In genomic region chr20:24948939-24949679, GRCh38 we compare ENCODE assay signal across 8 cellular contexts. TPM values are rescaled to one million over a fixed set of nuclear protein-coding genes. Genes with fewer than 3 reads are reported as not detected.
A peak's percentile ranks its signal among the peaks of the same experiment; 100 is the strongest.
DNase-seq lines count a peak whose midpoint lies in the region; ATAC-seq, FAIRE-seq and TF ChIP-seq lines count a peak whose summit lies in the region.

A gene with protein sequence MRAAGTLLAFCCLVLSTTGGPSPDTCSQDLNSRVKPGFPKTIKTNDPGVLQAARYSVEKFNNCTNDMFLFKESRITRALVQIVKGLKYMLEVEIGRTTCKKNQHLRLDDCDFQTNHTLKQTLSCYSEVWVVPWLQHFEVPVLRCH (plus strand): TSS chr20:24949269. CDS start chr20:24949506, 237 bp downstream.

- peak; percentile 88 for ATAC-seq in GM18870 (IDR thresholded peaks at IDR 0.05; ENCODE audit: unreplicated experiment)
- peak; percentile 91 for ATAC-seq in stimulated activated naive CD8-positive, alpha-beta T cell treated with anti-CD3 and anti-CD28 coated beads, Interleukin-15, Interleukin-2, amounts not matched to agents 100 U/mL and 50 U/mL, for 24 hours

- peak within 1 kb of the TSS; percentile 55 for H3K4me3 ChIP-seq in mononuclear cell (ENCODE audit: low read length)

- no peak for TF ChIP-seq POLR2A in H54 (IDR thresholded peaks at IDR 0.05; ENCODE audit: low read depth, low read length)

- peak; percentile 55 for DNase-seq in NOMO-1 treated with dmso at 0.1 percent for 144 hours (lab: John Stamatoyannopoulos, UW; ENCODE audit: unreplicated experiment)
- DNase-seq in activated T-cell treated with anti-CD3 and anti-CD28 coated beads, Interleukin-2, amount 50 U/mL, for 48 hours = peak; percentile 88 to 89
- peak; percentile 93 for DNase-seq in stimulated activated naive CD8-positive, alpha-beta T cell treated with anti-CD3 and anti-CD28 coated beads, Interleukin-15, Interleukin-2, amounts not matched to agents 100 U/mL and 50 U/mL, for 24 hours
- DNase-seq in cortex of kidney (lab: John Stamatoyannopoulos, UW) = no peak
- DNase-seq in G401 (ENCODE audit: low spot score) = no peak
- DNase-seq in H54 (ENCODE audit: insufficient read length, low spot score) = no peak

- H3K9me3 ChIP-seq in mononuclear cell (ENCODE audit: low read depth, low read length) = no peaks in the 10 kb centered on the region

- no peaks in the 10 kb centered on the region for H3K27me3 ChIP-seq in mononuclear cell (ENCODE audit: insufficient read depth, low read length)

- in situ Hi-C loops in G401 (cut with HindIII; ENCODE audit: low sequenced_read_pairs) = no loop called here

- FAIRE-seq in H54 (lab: Jason Lieb, UNC) = no peak

- peaks cover 55% of the 10 kb centered on the region for H3K4me1 ChIP-seq in mononuclear cell (ENCODE audit: insufficient read depth, low read length)

RNA-seq across cellular contexts. Expression of the gene that starts here (rescaled TPM):
- total RNA-seq in mononuclear cell = 48.1 TPM
- not detected in 2 replicates for total RNA-seq in G401 (2014; rRNA removed; shearing (Covaris generic))

Comparison
In these comparisons a context has a peak if more than half of its experiments do, and no peak if none do; other contexts are left out.
1. RNA of the gene that starts here (total RNA-seq): 48.1 TPM in mononuclear cell (single experiment); not detected in G401; every median in the first group is over 10 times any median in the second.
2. DNase-seq: peak in NOMO-1 treated with dmso at 0.1 percent for 144 hours (single experiment), activated T-cell treated with anti-CD3 and anti-CD28 coated beads, Interleukin-2, amount 50 U/mL, for 48 hours (2 of 2) and stimulated activated naive CD8-positive, alpha-beta T cell treated with anti-CD3 and anti-CD28 coated beads, Interleukin-15, Interleukin-2, amounts not matched to agents 100 U/mL and 50 U/mL, for 24 hours (single experiment); none in cortex of kidney (single experiment), G401 (single experiment) and H54 (single experiment).